In the genomic region with DNA sequence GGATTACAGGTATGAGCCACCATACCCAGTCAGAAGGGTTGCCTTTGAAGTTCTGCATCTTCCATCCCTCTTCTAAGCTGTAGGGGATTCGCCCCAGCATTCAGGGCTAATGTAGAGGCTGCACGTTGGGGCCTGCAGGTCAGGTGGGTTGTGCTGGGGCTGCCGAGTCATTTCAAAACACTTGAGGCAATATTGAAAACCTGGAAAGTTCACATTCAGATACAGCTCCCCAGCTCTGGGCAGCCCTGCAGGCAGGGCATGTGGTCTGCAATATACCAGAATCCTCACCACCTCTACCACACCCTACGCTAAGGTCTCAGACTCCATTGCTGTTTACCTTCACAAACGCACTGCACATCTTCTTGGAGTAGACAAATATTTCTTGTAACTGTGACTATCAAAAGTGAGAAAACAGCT, we compare ENCODE assay signal across 9 cellular contexts. TPM values are rescaled to one million over a fixed set of nuclear protein-coding genes. Genes with fewer than 3 reads are reported as not detected.
DNase-seq lines count a peak whose midpoint lies in the region; ATAC-seq and TF ChIP-seq lines count a peak whose summit lies in the region.
"Had no signal": no experiment of that assay in that cellular context is flagged by ENCODE, and none has a peak within 500 bp of the region (broad histone marks: within the 10 kb centered on the region; RNA-seq: fewer than 3 reads in every experiment).

No MANE protein-coding gene starts in this region.

- CTCF ChIA-PET in CD4-positive, alpha-beta memory T cell (lab: Charles Lee; ENCODE audit: partially characterized antibody), result interaction anchor here (1.2 kb wide), 1 partner anchor 17 kb away, joined by 3 read pairs; no protein-coding TSS in a partner anchor
- CTCF ChIA-PET in activated CD4-positive, alpha-beta memory T cell treated with anti-CD3 and anti-CD28 coated beads, Interleukin-2, amount 10 ng/mL, durations not matched to agents 7 days and 5 days (lab: Charles Lee), result interaction anchor here (0.7 to 1.7 kb wide), 8 partner anchors 9 to 165 kb away, joined by 3 to 5 read pairs (median 4); no protein-coding TSS in a partner anchor

- no peak for TF ChIP-seq CTCF in testis (IDR thresholded peaks at IDR 0.05)

- H3K27ac ChIP-seq in CD4-positive, alpha-beta memory T cell (ENCODE audit: low read depth, low read length), result no peak overlapping the region
- H3K27ac ChIP-seq in testis, result no peak overlapping the region

- H3K27me3 ChIP-seq in CD4-positive, alpha-beta memory T cell (ENCODE audit: insufficient read depth, low read length), result no peaks in the 10 kb centered on the region
- H3K27me3 ChIP-seq in testis, result no peaks in the 10 kb centered on the region

- no peak overlapping the region for H3K4me3 ChIP-seq in CD4-positive, alpha-beta memory T cell (ENCODE audit: low read length in 2 of 2)
- H3K4me3 ChIP-seq in testis, result no peak overlapping the region

- H3K27me3 Mint-ChIP-seq in CD4-positive, alpha-beta memory T cell, result peaks cover 0 to 1% of the 10 kb centered on the region in 2 donors
- peaks cover 3% of the 10 kb centered on the region for H3K27me3 Mint-ChIP-seq in activated CD4-positive, alpha-beta memory T cell treated with anti-CD3 and anti-CD28 coated beads, Interleukin-2, amount 10 ng/mL, durations not matched to agents 7 days and 5 days
- peaks cover 1 to 8% (median 3%) of the 10 kb centered on the region in 3 donors for H3K27me3 Mint-ChIP-seq in immature natural killer cell (ENCODE audit: low read depth in 3 of 3)

- TF ChIP-seq POLR2A in testis (IDR thresholded peaks at IDR 0.05), result no peak

- in situ Hi-C loops in G401 (cut with HindIII; ENCODE audit: low sequenced_read_pairs), result no loop called here

- H3K27ac Mint-ChIP-seq in CD4-positive, alpha-beta memory T cell, result peak overlapping the region; percentile 13 to 97 (median 91)
- H3K27ac Mint-ChIP-seq in activated CD4-positive, alpha-beta memory T cell treated with anti-CD3 and anti-CD28 coated beads, Interleukin-2, amount 10 ng/mL, durations not matched to agents 7 days and 5 days, result peak overlapping the region; percentile 91
- H3K27ac Mint-ChIP-seq in immature natural killer cell, result no peak overlapping the region

- 76 to 89% methylated on average over 5 of the region's 5 CpGs for WGBS in testis, 2 donors

- intact Hi-C loops in CD4-positive, alpha-beta memory T cell (cut with micrococcal nuclease), result no loop called here
- intact Hi-C loops in testis (cut with DNase I; ENCODE audit: low total_unique reads), result no loop called here

- H3K4me1 Mint-ChIP-seq in CD4-positive, alpha-beta memory T cell, result peaks cover 14 to 52% (median 34%) of the 10 kb centered on the region in 4 donors
- H3K4me1 Mint-ChIP-seq in activated CD4-positive, alpha-beta memory T cell treated with anti-CD3 and anti-CD28 coated beads, Interleukin-2, amount 10 ng/mL, durations not matched to agents 7 days and 5 days, result peaks cover 57% of the 10 kb centered on the region
- H3K4me1 Mint-ChIP-seq in immature natural killer cell, result peaks cover under 1 to 4% of the 10 kb centered on the region in 2 donors

- ATAC-seq in GM19025 (IDR thresholded peaks at IDR 0.05; ENCODE audit: low read depth, unreplicated experiment) (peak; percentile 65), HG02885 (IDR thresholded peaks at IDR 0.05; ENCODE audit: poor library complexity, unreplicated experiment) (peak; percentile 60), left lobe of liver (no peak)

- no peaks in the 10 kb centered on the region for H3K36me3 ChIP-seq in CD4-positive, alpha-beta memory T cell (ENCODE audit: insufficient read depth, low read length)
- no peaks in the 10 kb centered on the region for H3K36me3 ChIP-seq in testis (ENCODE audit: low read depth, missing control alignments)

- POLR2A ChIA-PET in CD4-positive, alpha-beta memory T cell (lab: Charles Lee; ENCODE audit: partially characterized antibody), result interaction anchor here (1.5 to 3.6 kb wide), 3 partner anchors 8 to 230 kb away, joined by 4 to 13 read pairs (median 6); a partner anchor contains a TSS
- POLR2A ChIA-PET in activated CD4-positive, alpha-beta memory T cell treated with anti-CD3 and anti-CD28 coated beads, Interleukin-2, amount 10 ng/mL, durations not matched to agents 7 days and 5 days (lab: Charles Lee), result interaction anchor here (1.2 to 2.2 kb wide), 6 partner anchors 9 to 125 kb away, joined by 3 to 13 read pairs (median 6); a partner anchor contains a TSS

- no peaks in the 10 kb centered on the region for H3K9me3 ChIP-seq in CD4-positive, alpha-beta memory T cell (ENCODE audit: control insufficient read depth in 1 of 2, low read length in 2 of 2)
- no peaks in the 10 kb centered on the region for H3K9me3 ChIP-seq in testis

- no peaks in the 10 kb centered on the region for H3K36me3 Mint-ChIP-seq in CD4-positive, alpha-beta memory T cell
- peaks cover 3% of the 10 kb centered on the region for H3K36me3 Mint-ChIP-seq in activated CD4-positive, alpha-beta memory T cell treated with anti-CD3 and anti-CD28 coated beads, Interleukin-2, amount 10 ng/mL, durations not matched to agents 7 days and 5 days (ENCODE audit: low read depth)
- H3K36me3 Mint-ChIP-seq in immature natural killer cell, result no peaks in the 10 kb centered on the region

- H3K9me3 Mint-ChIP-seq in CD4-positive, alpha-beta memory T cell, result no peaks in the 10 kb centered on the region
- H3K9me3 Mint-ChIP-seq in activated CD4-positive, alpha-beta memory T cell treated with anti-CD3 and anti-CD28 coated beads, Interleukin-2, amount 10 ng/mL, durations not matched to agents 7 days and 5 days, result no peaks in the 10 kb centered on the region
- H3K9me3 Mint-ChIP-seq in immature natural killer cell, result no peaks in the 10 kb centered on the region

- H3K4me3 Mint-ChIP-seq in CD4-positive, alpha-beta memory T cell, result peak overlapping the region in 2 of 8 donors; percentile 9 to 32
- H3K4me3 Mint-ChIP-seq in activated CD4-positive, alpha-beta memory T cell treated with anti-CD3 and anti-CD28 coated beads, Interleukin-2, amount 10 ng/mL, durations not matched to agents 7 days and 5 days, result peak overlapping the region; percentile 55
- no peak overlapping the region for H3K4me3 Mint-ChIP-seq in immature natural killer cell

- peaks cover 34% of the 10 kb centered on the region for H3K4me1 ChIP-seq in CD4-positive, alpha-beta memory T cell (ENCODE audit: insufficient read depth, low read length)
- no peaks in the 10 kb centered on the region for H3K4me1 ChIP-seq in testis

- DNase-seq in CD4-positive, alpha-beta memory T cell, result no peak
- DNase-seq in activated CD4-positive, alpha-beta memory T cell treated with anti-CD3 and anti-CD28 coated beads, Interleukin-2, amount 10 ng/mL, durations not matched to agents 7 days and 5 days, result peak; percentile 72
- no peak for DNase-seq in testis
- DNase-seq in left lobe of liver (ENCODE audit: low spot score), result no peak
- DNase-seq in G401 (ENCODE audit: low spot score), result no peak
- DNase-seq in immature natural killer cell, result no peak
- DNase-seq: NCI-H2029 treated with DMSO at 0.1 percent for 48 hours had no signal

RNA-seq across cellular contexts. Expression of a gene that starts 24.6 kb away (rescaled TPM):
- total RNA-seq in CD4-positive, alpha-beta memory T cell, result 1 to 10 TPM; 2.9 to 3.4 TPM
- under 1 TPM; 0.50 to 0.89 TPM for polyA plus RNA-seq in CD4-positive, alpha-beta memory T cell
- 10 to 100 TPM; 24.8 to 26.3 TPM for total RNA-seq in activated CD4-positive, alpha-beta memory T cell treated with anti-CD3 and anti-CD28 coated beads, Interleukin-2, amount 10 ng/mL, durations not matched to agents 7 days and 5 days
- 10 to 100 TPM; 16.3 to 17.6 TPM for total RNA-seq in testis
- polyA plus RNA-seq in testis (ENCODE audit: insufficient read depth, low read depth, low replicate concordance), result 32.2 TPM
- 0.20 TPM for total RNA-seq in left lobe of liver
- total RNA-seq in G401 (2014; rRNA removed; shearing (Covaris generic)), result 50.8 and 76.0 TPM in 2 replicates
- polyA plus RNA-seq in immature natural killer cell, result under 1 TPM in 2 of 3 donors, not detected in 1; 0.22 to 0.39 TPM

Comparison
In these comparisons a context has a peak if more than half of its experiments do, and no peak if none do; other contexts are left out.
1. H3K27ac Mint-ChIP-seq: peak in CD4-positive, alpha-beta memory T cell (7 of 7) and activated CD4-positive, alpha-beta memory T cell treated with anti-CD3 and anti-CD28 coated beads, Interleukin-2, amount 10 ng/mL, durations not matched to agents 7 days and 5 days (single experiment); none in immature natural killer cell (0 of 6).